ENCODE assay signal across 9 cellular contexts in the genomic region with DNA sequence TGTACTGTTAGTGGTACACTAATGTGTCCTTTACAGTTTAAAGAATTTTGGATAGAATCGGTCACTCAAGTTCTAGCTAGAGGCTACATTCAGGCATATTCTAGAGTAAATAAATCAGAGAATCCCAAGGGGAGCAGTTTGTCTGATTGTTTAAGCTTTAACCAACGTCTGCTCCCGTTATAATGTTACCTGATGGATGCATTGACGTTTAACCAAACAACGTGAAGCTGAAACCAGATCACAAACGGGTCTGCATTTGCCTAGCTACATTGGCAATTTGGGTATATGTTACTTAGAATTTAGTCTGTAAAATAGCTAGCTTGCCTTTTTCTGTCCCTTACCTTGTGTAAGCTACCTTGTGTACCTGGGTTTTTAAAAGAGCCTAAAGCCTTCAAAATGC. TPM values are rescaled to one million over a fixed set of nuclear protein-coding genes. Genes with fewer than 3 reads are reported as not detected.
DNase-seq lines count a peak whose midpoint lies in the region; ATAC-seq and TF ChIP-seq lines count a peak whose summit lies in the region.
"Had no signal": no experiment of that assay in that cellular context is flagged by ENCODE, and none has a peak within 500 bp of the region (broad histone marks: within the 10 kb centered on the region; RNA-seq: fewer than 3 reads in every experiment).

No MANE protein-coding gene starts in this region.

- 56 to 59% methylated on average over 6 of the region's 6 CpGs for WGBS in aorta, 2 donors

- H3K4me3 ChIP-seq in tibial artery (peak overlapping the region; percentile 67 to 93), aorta (ENCODE audit: low read length in 2 of 2) (peak overlapping the region in 1 of 2 donors; percentile 93)

- POLR2A ChIA-PET in activated B cell treated with CpG ODN at 0.5 μM for 24 hours (lab: Charles Lee): interaction anchor here (0.8 to 4.4 kb wide), 5 partner anchors 17 to 651 kb away, joined by 3 to 48 read pairs (median 6); a partner anchor contains a TSS
- POLR2A ChIA-PET in HEK293T (lab: Yijun Ruan, JAX): interaction anchor here (0.8 to 1.3 kb wide), 2 partner anchors 21 to 77 kb away, joined by 3 to 4 read pairs; a partner anchor contains a TSS

- H3K4me1 ChIP-seq in tibial artery (peaks cover 0 to 8% (median 2%) of the 10 kb centered on the region in 4 donors), aorta (ENCODE audit: control insufficient read depth in 1 of 2, insufficient read depth in 2 of 2, low read length in 2 of 2) (peaks cover 0 to 3% of the 10 kb centered on the region in 2 donors)

- H3K27me3 ChIP-seq in tibial artery (no peaks in the 10 kb centered on the region), aorta (ENCODE audit: control insufficient read depth in 1 of 2, insufficient read depth in 2 of 2, low read length in 1 of 2) (no peaks in the 10 kb centered on the region)

- H3K4me3 Mint-ChIP-seq in activated naive CD4-positive, alpha-beta T cell treated with anti-CD3 and anti-CD28 coated beads for 36 hours: peak overlapping the region; percentile 92
- peak overlapping the region; percentile 90 for H3K4me3 Mint-ChIP-seq in activated B cell treated with CpG ODN at 0.5 μM for 24 hours
- H3K4me3 Mint-ChIP-seq in immature natural killer cell: peak overlapping the region; percentile 91 to 97 (median 92)

- peak overlapping the region; percentile 89 to 98 for H3K27ac ChIP-seq in tibial artery
- no peak overlapping the region for H3K27ac ChIP-seq in aorta (ENCODE audit: low read depth in 1 of 2, low read length in 2 of 2)

- peaks cover 0 to 6% (median 0%) of the 10 kb centered on the region in 3 donors for H3K9me3 ChIP-seq in tibial artery
- H3K9me3 ChIP-seq in aorta (ENCODE audit: control insufficient read depth, low read length): peaks cover 2% of the 10 kb centered on the region

- CTCF ChIA-PET in activated naive CD4-positive, alpha-beta T cell treated with anti-CD3 and anti-CD28 coated beads for 36 hours (lab: Charles Lee): interaction anchor here (1.0 to 2.1 kb wide), 6 partner anchors 56 to 142 kb away, joined by 3 to 7 read pairs (median 5); no protein-coding TSS in a partner anchor
- CTCF ChIA-PET in activated B cell treated with CpG ODN at 0.5 μM for 24 hours (lab: Charles Lee): interaction anchor here (0.7 to 4.6 kb wide), 6 partner anchors 18 to 258 kb away, joined by 3 to 45 read pairs (median 4); a partner anchor contains a TSS
- CTCF ChIA-PET in HEK293T (lab: Yijun Ruan, JAX): interaction anchor here (0.9 kb wide), 1 partner anchor 79 kb away, joined by 3 read pairs; no protein-coding TSS in a partner anchor

- no peaks in the 10 kb centered on the region for H3K27me3 Mint-ChIP-seq in activated naive CD4-positive, alpha-beta T cell treated with anti-CD3 and anti-CD28 coated beads for 36 hours (ENCODE audit: low read depth)
- H3K27me3 Mint-ChIP-seq in activated B cell treated with CpG ODN at 0.5 μM for 24 hours (no peaks in the 10 kb centered on the region), immature natural killer cell (ENCODE audit: low read depth in 3 of 3) (peaks cover 5 to 12% (median 8%) of the 10 kb centered on the region in 3 donors)

- peaks cover 47% of the 10 kb centered on the region for H3K4me1 Mint-ChIP-seq in activated naive CD4-positive, alpha-beta T cell treated with anti-CD3 and anti-CD28 coated beads for 36 hours (ENCODE audit: low read depth)
- peaks cover 55% of the 10 kb centered on the region for H3K4me1 Mint-ChIP-seq in activated B cell treated with CpG ODN at 0.5 μM for 24 hours
- H3K4me1 Mint-ChIP-seq in immature natural killer cell: peaks cover 48 to 60% of the 10 kb centered on the region in 2 donors

- peaks cover 27% of the 10 kb centered on the region for H3K36me3 Mint-ChIP-seq in activated naive CD4-positive, alpha-beta T cell treated with anti-CD3 and anti-CD28 coated beads for 36 hours (ENCODE audit: low read depth)
- H3K36me3 Mint-ChIP-seq in activated B cell treated with CpG ODN at 0.5 μM for 24 hours (ENCODE audit: low read depth) (peaks cover 18% of the 10 kb centered on the region), immature natural killer cell (peaks cover 4 to 18% (median 5%) of the 10 kb centered on the region in 3 donors)

- intact Hi-C loops in activated naive CD4-positive, alpha-beta T cell treated with anti-CD3 and anti-CD28 coated beads for 36 hours (cut with micrococcal nuclease): loop anchor here (2.0 to 10.0 kb wide), 3 partner anchors 1079 to 1901 kb away; a partner anchor contains a TSS
- intact Hi-C loops in activated B cell treated with CpG ODN at 0.5 μM for 24 hours (cut with micrococcal nuclease) (loop anchor here (10.0 kb wide), 2 partner anchors 1089 to 1629 kb away; a partner anchor contains a TSS), tibial artery (cut with DNase I; ENCODE audit: low total_unique reads) (no loop called here), aorta (cut with DNase I) (loop anchor here in 1 of 2 donors (2.0 kb wide), 1 partner anchor 63 kb away; no protein-coding TSS in a partner anchor)

- ATAC-seq in activated B cell treated with CpG ODN at 0.5 μM for 24 hours (ENCODE audit: low read depth) (no peak), aorta (ENCODE audit: low FRiP score) (no peak)

- H3K27ac Mint-ChIP-seq in activated naive CD4-positive, alpha-beta T cell treated with anti-CD3 and anti-CD28 coated beads for 36 hours: peak overlapping the region; percentile 91
- H3K27ac Mint-ChIP-seq in activated B cell treated with CpG ODN at 0.5 μM for 24 hours (peak overlapping the region; percentile 95), immature natural killer cell (peak overlapping the region; percentile 90 to 98 (median 96))

- TF ChIP-seq CTCF in activated B cell treated with CpG ODN at 0.5 μM for 24 hours (IDR thresholded peaks at IDR 0.05) (no peak), tibial artery (IDR thresholded peaks at IDR 0.05) (no peak)

- no peak for DNase-seq in activated naive CD4-positive, alpha-beta T cell treated with anti-CD3 and anti-CD28 coated beads for 36 hours
- no peak for DNase-seq in activated naive CD4-positive, alpha-beta T cell treated with Interleukin-2 at 50 U/mL for 16 hours
- no peak for DNase-seq in activated B cell treated with CpG ODN at 0.5 μM for 24 hours
- no peak for DNase-seq in immature natural killer cell
- no peak for DNase-seq in tibial artery
- no peak for DNase-seq in aorta
- no peak for DNase-seq in HEK293T (ENCODE audit: extremely low spot score)
- DNase-seq in DMS79 treated with DMSO at 0.1 percent for 48 hours (lab: John Stamatoyannopoulos, UW): no peak
- DNase-seq: activated CD4-positive, CD25-positive, alpha-beta regulatory T cell treated with anti-CD3 and anti-CD28 coated beads, Interleukin-2, amount 50 U/mL, for 72 hours had no signal

- peaks cover 13% of the 10 kb centered on the region for H3K9me3 Mint-ChIP-seq in activated naive CD4-positive, alpha-beta T cell treated with anti-CD3 and anti-CD28 coated beads for 36 hours
- H3K9me3 Mint-ChIP-seq in activated B cell treated with CpG ODN at 0.5 μM for 24 hours (peaks cover 2% of the 10 kb centered on the region), immature natural killer cell (peaks cover 0 to 19% (median 0%) of the 10 kb centered on the region in 6 donors)

- H3K36me3 ChIP-seq in tibial artery: no peaks in the 10 kb centered on the region
- H3K36me3 ChIP-seq in aorta (ENCODE audit: control insufficient read depth in 1 of 2, insufficient read depth in 2 of 2, low read length in 1 of 2): no peaks in the 10 kb centered on the region

TF ChIP-seq in HEK293T, 16 proteins besides CTCF, POLR2A, EP300 and RAD21:
- no peak for TF ChIP-seq FOXM1 (IDR thresholded peaks at IDR 0.05; ENCODE audit: borderline replicate concordance)

RNA-seq across cellular contexts. Expression of a gene that starts 1.6 kb away (rescaled TPM):
- total RNA-seq in activated naive CD4-positive, alpha-beta T cell treated with anti-CD3 and anti-CD28 coated beads for 36 hours: 10 to 100 TPM; 38.0 to 40.1 TPM
- total RNA-seq in activated B cell treated with CpG ODN at 0.5 μM for 24 hours (14.8 and 14.9 TPM in 2 replicates), aorta (10 to 100 TPM; 12.2 to 13.2 TPM)
- polyA plus RNA-seq in immature natural killer cell (10 to 100 TPM in 1 of 3 donors, 1 to 10 TPM in 2; 9.2 to 10.3 (median 9.8) TPM), aorta (10 to 100 TPM in 1 of 2 donors, 1 to 10 TPM in 1; 6.2 to 20.3 TPM)

Comparison
In these comparisons a context has a peak if more than half of its experiments do, and no peak if none do; other contexts are left out.
1. H3K27ac ChIP-seq: peak in tibial artery (2 of 2); none in aorta (0 of 2).
2. Peak in every context shown above with its lines, with median percentiles within 50 percentile points of each other: H3K27ac Mint-ChIP-seq and H3K4me3 Mint-ChIP-seq.